Comparison of ENCODE assay signal across 19 cellular contexts in the genomic region with DNA sequence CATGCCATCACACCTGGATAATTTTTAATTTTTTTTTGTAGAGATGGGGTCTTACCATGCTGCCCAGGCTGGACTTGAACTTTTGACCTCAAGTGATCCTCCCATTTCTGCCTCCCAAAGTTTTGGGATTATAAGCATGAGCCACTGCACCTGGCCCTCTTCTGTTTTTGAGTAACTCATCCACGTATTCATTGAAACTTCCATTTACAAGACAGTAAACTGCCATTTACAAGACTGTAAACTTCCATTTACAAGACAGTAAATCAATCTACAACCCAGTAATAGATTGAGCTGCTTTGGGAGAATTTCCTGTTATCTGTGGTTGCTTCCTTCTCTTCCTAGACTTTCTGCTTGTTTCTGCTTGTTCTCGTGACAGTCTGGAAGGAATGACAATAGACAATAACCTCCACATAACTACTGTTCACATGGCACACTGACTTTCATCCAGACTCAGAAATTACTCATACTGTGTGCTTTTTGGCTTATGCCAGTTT.
A peak's percentile ranks its signal among the peaks of the same experiment; 100 is the strongest.
DNase-seq lines count a peak whose midpoint lies in the region; ATAC-seq and TF ChIP-seq lines count a peak whose summit lies in the region.
"Had no signal": no experiment of that assay in that cellular context is flagged by ENCODE, and none has a peak within 500 bp of the region (broad histone marks: within the 10 kb centered on the region; RNA-seq: fewer than 3 reads in every experiment).

No MANE protein-coding gene starts in this region.

- H3K36me3 Mint-ChIP-seq in type B pancreatic cell = no peaks in the 10 kb centered on the region
- H3K36me3 Mint-ChIP-seq: activated CD8-positive, alpha-beta memory T cell treated with anti-CD3 and anti-CD28 coated beads, Interleukin-2, amount 10 ng/mL, durations not matched to agents 7 days and 5 days had no signal

- no peak for TF ChIP-seq CTCF in fibroblast of villous mesenchyme (IDR thresholded peaks at IDR 0.05; ENCODE audit: insufficient read depth, low read depth, low read length)
- TF ChIP-seq CTCF in type B pancreatic cell (conservative IDR thresholded peaks at IDR 0.05) = no peak

- DNase-seq in HAP-1 (ENCODE audit: low spot score in 2 of 2) (peak; percentile 28 to 67), SK-MEL-5 (ENCODE audit: low read depth, low spot score) (peak; percentile 92), fibroblast of villous mesenchyme (ENCODE audit: low read depth) (peak; percentile 76), putamen (ENCODE audit: low spot score) (peak; percentile 7), type B pancreatic cell (ENCODE audit: extremely low spot score, unreplicated experiment) (no peak)
- no peak for DNase-seq in activated CD4-positive, alpha-beta T cell treated with anti-CD3 and anti-CD28 coated beads for 1 hour
- DNase-seq: activated CD8-positive, alpha-beta memory T cell treated with anti-CD3 and anti-CD28 coated beads, Interleukin-2, amount 10 ng/mL, durations not matched to agents 7 days and 5 days; activated effector memory CD4-positive, alpha-beta T cell treated with anti-CD3 and anti-CD28 coated beads, Interleukin-2, amount 50 U/mL, for 16 hours; C1 segment of cervical spinal cord; DMS79; HFFc6; islet precursor cell; NCI-H1694 treated with DMSO at 0.1 percent for 48 hours; NCI-H526; RPMI8226; spleen had no signal

- H3K36me3 ChIP-seq in HAP-1 (replicated peaks) = no peaks in the 10 kb centered on the region
- H3K36me3 ChIP-seq: spleen had no signal

- ATAC-seq in GM19328 (IDR thresholded peaks at IDR 0.05; ENCODE audit: unreplicated experiment) (no peak), HG02870 (IDR thresholded peaks at IDR 0.05; ENCODE audit: unreplicated experiment) (no peak)
- ATAC-seq: activated CD8-positive, alpha-beta memory T cell treated with anti-CD3 and anti-CD28 coated beads, Interleukin-2, amount 10 ng/mL, durations not matched to agents 7 days and 5 days had no signal

- no peaks in the 10 kb centered on the region for H3K27me3 Mint-ChIP-seq in type B pancreatic cell
- H3K27me3 Mint-ChIP-seq: stimulated activated naive CD8-positive, alpha-beta T cell treated with anti-CD3 and anti-CD28 coated beads, Interleukin-15, Interleukin-2, amounts not matched to agents 100 ng/mL and 50 ng/mL, for 24 hours had no signal

- H3K4me1 ChIP-seq in HAP-1 = no peaks in the 10 kb centered on the region
- H3K4me1 ChIP-seq: spleen had no signal

- H3K4me3 ChIP-seq in HAP-1 (no peak overlapping the region), fibroblast of villous mesenchyme (ENCODE audit: low read depth, low read length) (no peak overlapping the region)
- H3K4me3 ChIP-seq: spleen had no signal

- no peaks in the 10 kb centered on the region for H3K9me3 Mint-ChIP-seq in type B pancreatic cell
- H3K9me3 Mint-ChIP-seq: HFFc6; stimulated activated naive CD8-positive, alpha-beta T cell treated with anti-CD3 and anti-CD28 coated beads, Interleukin-15, Interleukin-2, amounts not matched to agents 100 ng/mL and 50 ng/mL, for 24 hours had no signal

- in situ Hi-C loops in HAP-1 (cut with MboI; ENCODE audit: low sequenced_read_pairs) (no loop called here), SK-MEL-5 (cut with HindIII; ENCODE audit: low pct_unique_long_range_greater_than_20kb, low sequenced_read_pairs) (no loop called here)

- no peak overlapping the region for H3K27ac Mint-ChIP-seq in type B pancreatic cell
- H3K27ac Mint-ChIP-seq: activated CD8-positive, alpha-beta memory T cell treated with anti-CD3 and anti-CD28 coated beads, Interleukin-2, amount 10 ng/mL, durations not matched to agents 7 days and 5 days; HFFc6; stimulated activated naive CD8-positive, alpha-beta T cell treated with anti-CD3 and anti-CD28 coated beads, Interleukin-15, Interleukin-2, amounts not matched to agents 100 ng/mL and 50 ng/mL, for 24 hours had no signal

- no peaks in the 10 kb centered on the region for H3K9me3 ChIP-seq in HAP-1
- H3K9me3 ChIP-seq: spleen had no signal

- no peak overlapping the region for H3K4me3 Mint-ChIP-seq in type B pancreatic cell
- H3K4me3 Mint-ChIP-seq: activated CD8-positive, alpha-beta memory T cell treated with anti-CD3 and anti-CD28 coated beads, Interleukin-2, amount 10 ng/mL, durations not matched to agents 7 days and 5 days; HFFc6; stimulated activated naive CD8-positive, alpha-beta T cell treated with anti-CD3 and anti-CD28 coated beads, Interleukin-15, Interleukin-2, amounts not matched to agents 100 ng/mL and 50 ng/mL, for 24 hours had no signal

- peaks cover 12% of the 10 kb centered on the region for H3K4me1 Mint-ChIP-seq in type B pancreatic cell (ENCODE audit: unreplicated experiment)
- H3K4me1 Mint-ChIP-seq: activated CD8-positive, alpha-beta memory T cell treated with anti-CD3 and anti-CD28 coated beads, Interleukin-2, amount 10 ng/mL, durations not matched to agents 7 days and 5 days had no signal

- H3K27me3 ChIP-seq in HAP-1 (ENCODE audit: low read depth) = no peaks in the 10 kb centered on the region
- H3K27me3 ChIP-seq: spleen had no signal

Comparison
In these comparisons a context has a peak if more than half of its experiments do, and no peak if none do; other contexts are left out.
1. DNase-seq: peak in HAP-1 (2 of 2), SK-MEL-5 (single experiment), fibroblast of villous mesenchyme (single experiment) and putamen (single experiment); none in activated CD4-positive, alpha-beta T cell treated with anti-CD3 and anti-CD28 coated beads for 1 hour (single experiment) and type B pancreatic cell (single experiment).